Comparison of ENCODE assay signal across 1 cellular context in genomic region chr1:27937524-27937836, GRCh38.
TF ChIP-seq lines count a peak whose summit lies in the region.

No MANE protein-coding gene starts in this region.

TF ChIP-seq in WTC11, 78 proteins besides CTCF, POLR2A, EP300 and RAD21 (continued from another document):
- no peak for TF ChIP-seq USF1 (CRISPR knock-in tag; IDR thresholded peaks at IDR 0.05)
- TF ChIP-seq ERG (CRISPR knock-in tag; IDR thresholded peaks at IDR 0.05) = no peak
- no peak for TF ChIP-seq RELA (CRISPR knock-in tag; IDR thresholded peaks at IDR 0.05; ENCODE audit: borderline replicate concordance)
- no peak for TF ChIP-seq SMAD3 (CRISPR knock-in tag; IDR thresholded peaks at IDR 0.05; ENCODE audit: borderline replicate concordance)
- TF ChIP-seq FOXP4 (CRISPR knock-in tag; IDR thresholded peaks at IDR 0.05) = no peak
- TF ChIP-seq CDX4 (CRISPR knock-in tag; IDR thresholded peaks at IDR 0.05; ENCODE audit: borderline replicate concordance) = no peak
- TF ChIP-seq AFF4 (CRISPR knock-in tag; IDR thresholded peaks at IDR 0.05; ENCODE audit: borderline replicate concordance) = no peak
- no peak for TF ChIP-seq ELF4 (CRISPR knock-in tag; IDR thresholded peaks at IDR 0.05; ENCODE audit: low read depth)
- TF ChIP-seq PREB (CRISPR knock-in tag; IDR thresholded peaks at IDR 0.05; ENCODE audit: borderline replicate concordance) = no peak
